ENCODE assay signal across 14 cellular contexts in the genomic region with DNA sequence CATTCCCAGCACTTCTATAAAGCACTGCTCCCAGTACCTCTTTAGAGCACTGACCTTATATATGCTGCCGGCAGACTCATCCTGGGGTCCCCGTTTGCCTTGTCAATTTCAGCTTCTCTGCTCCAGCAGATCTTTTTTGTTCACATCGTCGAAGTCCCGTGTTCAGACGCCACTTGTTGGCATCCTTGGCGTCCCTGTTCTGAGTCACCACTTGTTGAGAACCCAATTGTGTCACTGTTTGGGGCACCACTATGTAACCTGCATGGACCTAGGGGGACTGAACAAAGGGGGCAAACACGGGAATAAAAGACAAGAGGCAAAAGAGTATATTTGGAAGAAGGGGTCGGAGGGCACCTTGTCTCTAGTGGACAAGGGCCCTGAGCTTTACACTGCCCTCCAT. TPM values are rescaled to one million over a fixed set of nuclear protein-coding genes. Genes with fewer than 3 reads are reported as not detected.
DNase-seq lines count a peak whose midpoint lies in the region; ATAC-seq, FAIRE-seq and TF ChIP-seq lines count a peak whose summit lies in the region.
"Had no signal": no experiment of that assay in that cellular context is flagged by ENCODE, and none has a peak within 500 bp of the region (broad histone marks: within the 10 kb centered on the region; RNA-seq: fewer than 3 reads in every experiment).

No MANE protein-coding gene starts in this region.

- peak overlapping the region; percentile 68 for H3K4me3 Mint-ChIP-seq in type B pancreatic cell
- H3K4me3 Mint-ChIP-seq: activated CD8-positive, alpha-beta T cell treated with anti-CD3 and anti-CD28 coated beads for 36 hours had no signal

- CTCF ChIA-PET in H1 (lab: Charles Lee; ENCODE audit: partially characterized antibody), result interaction anchor here (0.6 to 7.3 kb wide), 27 partner anchors 13 to 881 kb away, joined by 3 to 127 read pairs (median 4); a partner anchor contains a TSS

- no peak for ATAC-seq in psoas muscle
- ATAC-seq: activated CD8-positive, alpha-beta T cell treated with anti-CD3 and anti-CD28 coated beads for 36 hours; esophagus mucosa; left cardiac atrium had no signal

- peaks cover 0 to 6% (median 2%) of the 10 kb centered on the region in 4 experiments; a peak in 2 of 8 replicates for H3K36me3 ChIP-seq in H1 (ENCODE audit: control insufficient read depth in 2 of 4, insufficient read depth in 4 of 4, low read length in 3 of 4)
- no peaks in the 10 kb centered on the region for H3K36me3 ChIP-seq in mesenchymal stem cell (ENCODE audit: control insufficient read depth in 1 of 2, insufficient read depth in 2 of 2, low read depth in 1 of 2, low read length in 2 of 2)
- no peaks in the 10 kb centered on the region for H3K36me3 ChIP-seq in psoas muscle (ENCODE audit: insufficient read depth in 1 of 2, low read depth in 1 of 2)
- H3K36me3 ChIP-seq: BE2C, SJCRH30 had no signal

- H3K27ac Mint-ChIP-seq in type B pancreatic cell, result peak overlapping the region; percentile 97
- H3K27ac Mint-ChIP-seq: activated CD8-positive, alpha-beta T cell treated with anti-CD3 and anti-CD28 coated beads for 36 hours had no signal

- no peak for TF ChIP-seq RAD21 in H1 (IDR thresholded peaks at IDR 0.05 in 1 of 2, conservative IDR thresholded peaks at IDR 0.05 in 1 of 2; ENCODE audit: low read depth in 2 of 2, low read length in 2 of 2)

- peak overlapping the region in 2 of 4 experiments; percentile 25 to 30; a peak in 2 of 8 replicates for H3K4me3 ChIP-seq in H1 (ENCODE audit: extremely low read depth in 1 of 4, insufficient read depth in 2 of 4, low read depth in 3 of 4, low read length in 4 of 4)
- H3K4me3 ChIP-seq in mesenchymal stem cell (ENCODE audit: insufficient read depth in 1 of 2, low read depth in 1 of 2, low read length in 2 of 2), result no peak overlapping the region
- H3K4me3 ChIP-seq in psoas muscle, result no peak overlapping the region
- H3K4me3 ChIP-seq: SJCRH30 had no signal

- H2BK5ac ChIP-seq in H1 (ENCODE audit: low read depth, low read length) (peak overlapping the region; percentile 94), mesenchymal stem cell (ENCODE audit: low read depth, low read length, poor library complexity, severe bottlenecking) (no peak overlapping the region)

- H3K4me1 ChIP-seq in H1 (replicated peaks in 1 of 4; ENCODE audit: control insufficient read depth in 3 of 4, insufficient read depth in 4 of 4, low read length in 3 of 4) (peaks cover 6 to 21% (median 16%) of the 10 kb centered on the region in 4 experiments), mesenchymal stem cell (ENCODE audit: control insufficient read depth, insufficient read depth, low read depth, low read length) (peaks cover 8% of the 10 kb centered on the region), psoas muscle (no peaks in the 10 kb centered on the region)
- H3K4me1 ChIP-seq: BE2C, SJCRH30 had no signal

- no peaks in the 10 kb centered on the region for H3K9me3 ChIP-seq in H1 (ENCODE audit: insufficient read depth in 2 of 2, low read depth in 1 of 2, low read length in 1 of 2)
- H3K9me3 ChIP-seq in mesenchymal stem cell (ENCODE audit: control insufficient read depth, low read length), result no peaks in the 10 kb centered on the region
- H3K9me3 ChIP-seq in psoas muscle, result no peaks in the 10 kb centered on the region
- H3K9me3 ChIP-seq: BE2C, SJCRH30 had no signal

- H3K27me3 Mint-ChIP-seq in type B pancreatic cell, result no peaks in the 10 kb centered on the region

- peak overlapping the region; percentile 75; the same call in 1 of the 2 replicates for H2AFZ ChIP-seq in H1 (ENCODE audit: low read length)
- H2AFZ ChIP-seq in mesenchymal stem cell (ENCODE audit: low read depth, low read length), result no peak overlapping the region

- DNase-seq in M059J (ENCODE audit: low read depth) (peak; percentile 57), H1 (ENCODE audit: low read depth in 1 of 2, low spot score in 2 of 2) (no peak), mesenchymal stem cell (no peak), type B pancreatic cell (ENCODE audit: extremely low spot score, unreplicated experiment) (no peak), iPS-NIHi11 (ENCODE audit: low spot score) (no peak), psoas muscle (no peak), T-helper 2 cell (no peak)
- DNase-seq in activated CD4-positive, alpha-beta T cell treated with anti-CD3 and anti-CD28 coated beads, Interleukin-2, amount 50 U/mL, for 48 hours, result no peak
- DNase-seq: activated CD8-positive, alpha-beta T cell treated with anti-CD3 and anti-CD28 coated beads for 36 hours; BE2C; left cardiac atrium; NCI-H146; SJCRH30 had no signal

- peak overlapping the region; percentile 85; the same call in 1 of the 2 replicates for H2BK15ac ChIP-seq in H1 (ENCODE audit: low read length)
- no peak overlapping the region for H2BK15ac ChIP-seq in mesenchymal stem cell (ENCODE audit: low read depth, poor library complexity, severe bottlenecking)

- H4K91ac ChIP-seq in H1 (replicated peaks; ENCODE audit: insufficient read length, low read length) (peak overlapping the region; percentile 39), mesenchymal stem cell (ENCODE audit: low read length) (no peak overlapping the region)

- H3K4ac ChIP-seq in H1 (replicated peaks; ENCODE audit: insufficient read length, low read depth, low read length) (peak overlapping the region; percentile 3), mesenchymal stem cell (ENCODE audit: low read depth in 1 of 2, low read length in 2 of 2) (no peak overlapping the region)

- H2BK120ac ChIP-seq in H1 (replicated peaks; ENCODE audit: low read depth, low read length), result peak overlapping the region; percentile 47
- H2BK120ac ChIP-seq in mesenchymal stem cell (ENCODE audit: low read depth, low read length), result no peak overlapping the region

- peak overlapping the region; percentile 62; the same call in 1 of the 2 replicates for H3K27ac ChIP-seq in H1 (ENCODE audit: low read depth, low read length)
- H3K27ac ChIP-seq in mesenchymal stem cell (ENCODE audit: low read length, poor library complexity, severe bottlenecking), result peak overlapping the region; percentile 36
- H3K27ac ChIP-seq in psoas muscle, result no peak overlapping the region
- H3K27ac ChIP-seq: SJCRH30 had no signal

- peak overlapping the region; percentile 47; the same call in 1 of the 2 replicates for H4K8ac ChIP-seq in H1 (ENCODE audit: extremely low read depth, insufficient read depth, low read length)
- H4K8ac ChIP-seq in mesenchymal stem cell (ENCODE audit: low read length), result no peak overlapping the region

- peak overlapping the region; percentile 29; the same call in 1 of the 2 replicates for H2BK20ac ChIP-seq in H1 (ENCODE audit: low read length)

- H3K23me2 ChIP-seq in H1 (ENCODE audit: low read depth, low read length), result no peaks in the 10 kb centered on the region

- H2BK12ac ChIP-seq in H1 (ENCODE audit: low read depth, low read length), result peak overlapping the region; percentile 94
- no peak overlapping the region for H2BK12ac ChIP-seq in mesenchymal stem cell (ENCODE audit: low read length in 2 of 2)

- H3K14ac ChIP-seq in H1 (ENCODE audit: insufficient read length) (no peak overlapping the region), mesenchymal stem cell (ENCODE audit: low read length in 2 of 2) (no peak overlapping the region)

- no peak overlapping the region for H3K56ac ChIP-seq in H1 (replicated peaks; ENCODE audit: insufficient read length, low read depth, low read length)

- no peaks in the 10 kb centered on the region for H3K27me3 ChIP-seq in H1 (replicated peaks in 1 of 4; ENCODE audit: control insufficient read depth in 3 of 4, extremely low read depth in 1 of 4, insufficient read depth in 3 of 4, low read length in 3 of 4)
- peaks cover 0 to 12% of the 10 kb centered on the region in 2 experiments for H3K27me3 ChIP-seq in mesenchymal stem cell (ENCODE audit: control insufficient read depth in 1 of 2, insufficient read depth in 1 of 2, low read length in 2 of 2)
- H3K27me3 ChIP-seq in psoas muscle (ENCODE audit: insufficient read depth in 3 of 3, low read length in 2 of 3), result peaks cover 0 to 4% (median 2%) of the 10 kb centered on the region in 3 donors
- H3K27me3 ChIP-seq: SJCRH30 had no signal

- H3K9ac ChIP-seq in H1 (replicated peaks in 1 of 4; ENCODE audit: extremely low read depth in 1 of 4, low read depth in 3 of 4, low read length in 3 of 4) (peak overlapping the region in 1 of 4 experiments; percentile 44; a peak in 2 of 7 replicates), mesenchymal stem cell (ENCODE audit: low read length) (no peak overlapping the region)

- H4K5ac ChIP-seq in H1 (ENCODE audit: insufficient read length, low read depth, low read length), result no peak overlapping the region

- H3K79me1 ChIP-seq in H1 (ENCODE audit: low read depth, low read length) (no peaks in the 10 kb centered on the region), mesenchymal stem cell (replicated peaks; ENCODE audit: low read length, poor library complexity, severe bottlenecking) (no peaks in the 10 kb centered on the region)

- H3K23ac ChIP-seq in H1 (ENCODE audit: insufficient read length) (no peak overlapping the region), mesenchymal stem cell (ENCODE audit: low read length in 2 of 2) (peak overlapping the region in 1 of 2 experiments; percentile 79)

- intact Hi-C loops in psoas muscle (cut with DNase I), result no loop called here

- POLR2A ChIA-PET in H1 (lab: Charles Lee; ENCODE audit: partially characterized antibody), result interaction anchor here (0.7 to 5.5 kb wide), 16 partner anchors 10 to 564 kb away, joined by 3 to 58 read pairs (median 5); a partner anchor contains a TSS

- no peaks in the 10 kb centered on the region for H4K20me1 ChIP-seq in H1 (replicated peaks in 1 of 2; ENCODE audit: control insufficient read depth in 1 of 2, insufficient read depth in 2 of 2, low read length in 2 of 2)

- H3K79me2 ChIP-seq in H1 (ENCODE audit: control insufficient read depth in 1 of 2, insufficient read depth in 2 of 2, low read length in 2 of 2), result no peaks in the 10 kb centered on the region

- TF ChIP-seq EP300 in H1 (IDR thresholded peaks at IDR 0.05; ENCODE audit: borderline replicate concordance in 1 of 2, low read depth in 2 of 2, low read length in 2 of 2), result no peak

- FAIRE-seq in H1 (lab: Jason Lieb, UNC), result no peak

- H3K4me2 ChIP-seq in H1 (ENCODE audit: insufficient read depth in 1 of 2, low read depth in 2 of 2, low read length in 2 of 2) (peak overlapping the region; percentile 38 to 84; a peak in 2 of 4 replicates), mesenchymal stem cell (ENCODE audit: low read length, poor library complexity, severe bottlenecking) (peak overlapping the region; percentile 9)

- TF ChIP-seq POLR2A in H1 (IDR thresholded peaks at IDR 0.05; ENCODE audit: control extremely low read depth in 1 of 2, low read depth in 2 of 2, low read length in 2 of 2), result 0 out of 3 replicates have a peak, but pooled peaks of 1 of the 2 experiments have one; percentile 7

- peak overlapping the region; percentile 32; the same call in 1 of the 2 replicates for H2AK5ac ChIP-seq in H1 (ENCODE audit: low read depth, low read length)
- H2AK5ac ChIP-seq in mesenchymal stem cell (ENCODE audit: low read length, severe bottlenecking), result peak overlapping the region; percentile 87

- no peaks in the 10 kb centered on the region for H3K36me3 Mint-ChIP-seq in type B pancreatic cell

- TF ChIP-seq CTCF in H1 (IDR thresholded peaks at IDR 0.05; ENCODE audit: control extremely low read depth in 1 of 3, insufficient read depth in 1 of 3, low read depth in 1 of 3, low read length in 3 of 3) (no peak), type B pancreatic cell (conservative IDR thresholded peaks at IDR 0.05) (no peak), psoas muscle (IDR thresholded peaks at IDR 0.05) (no peak)

- no peak overlapping the region for H3K18ac ChIP-seq in H1 (ENCODE audit: extremely low read depth, low read length)
- H3K18ac ChIP-seq in mesenchymal stem cell (ENCODE audit: low read depth in 1 of 2, low read length in 2 of 2), result no peak overlapping the region

- H3K9me3 Mint-ChIP-seq in type B pancreatic cell, result no peaks in the 10 kb centered on the region
- H3K9me3 Mint-ChIP-seq: activated CD8-positive, alpha-beta T cell treated with anti-CD3 and anti-CD28 coated beads for 36 hours had no signal

- WGBS in H1 (ENCODE audit: extremely low coverage in 1 of 2, insufficient coverage in 1 of 2, insufficient read length in 1 of 2, insufficient replicate concordance in 2 of 2, low coverage in 1 of 2, low lambda C conversion rate in 2 of 2, missing lambda C conversion rate in 1 of 2), 2 experiments, result 73% methylated on average over 9 of the region's 9 CpGs; no CpG with 5 or more reads in 1 of the 2 experiments
- 63% methylated on average over 9 of the region's 9 CpGs for WGBS in mesenchymal stem cell
- WGBS in psoas muscle, 3 donors, result 68 to 75% (median 71%) methylated on average over 9 of the region's 9 CpGs

- peaks cover 26% of the 10 kb centered on the region for H3K4me1 Mint-ChIP-seq in type B pancreatic cell (ENCODE audit: unreplicated experiment)

RNA-seq across cellular contexts. Expression of a gene that starts 25.5 kb away (rescaled TPM):
- total RNA-seq in M059J (2014; rRNA removed; shearing (Covaris generic)), result not detected in 2 replicates
- total RNA-seq in H1 (2021; fragmentation: NEBNext Ultra II Directional; extraction: Animal tissue kit (Norgen Biotek cat#: 25700)), result not detected in 2 replicates
- polyA plus RNA-seq in H1 (2011; rRNA removed) (not detected in 2 replicates), psoas muscle (not detected)
- polyA plus RNA-seq in H1 (2011; cell fraction: cytosol; rRNA removed), result not detected
- not detected for polyA plus RNA-seq in H1 (2011; cell fraction: nucleus; rRNA removed)
- polyA plus RNA-seq in H1 (2012, experiment 1 of 2), result not detected in 4 replicates
- not detected for polyA plus RNA-seq in H1 (2012, experiment 2 of 2)
- polyA plus RNA-seq in H1 (2013, experiment 1 of 2), result not detected
- not detected for polyA plus RNA-seq in H1 (2013, experiment 2 of 2)
- polyA minus RNA-seq in H1 (2011; rRNA and poly(A)+ RNA removed), result 0.41 TPM in 1 of 2 replicates, not detected in the other
- not detected for polyA minus RNA-seq in H1 (2011; cell fraction: cytosol; rRNA and poly(A)+ RNA removed)
- not detected for polyA minus RNA-seq in H1 (2011; cell fraction: nucleus; rRNA and poly(A)+ RNA removed)
- not detected for polyA plus RNA-seq in mesenchymal stem cell (2013, experiment 1 of 2)
- not detected for polyA plus RNA-seq in mesenchymal stem cell (2013, experiment 2 of 2)
- total RNA-seq in type B pancreatic cell (ENCODE audit: low replicate concordance) (not detected in 2 replicates), psoas muscle (not detected)
- total RNA-seq: activated CD8-positive, alpha-beta T cell treated with anti-CD3 and anti-CD28 coated beads for 36 hours; esophagus mucosa; left cardiac atrium; SJCRH30 had no signal

RNA-seq across cellular contexts. Expression of a gene that starts 36.0 kb away (rescaled TPM):
- total RNA-seq in M059J (2014; rRNA removed; shearing (Covaris generic)), result not detected in 2 replicates
- total RNA-seq in H1 (2021; fragmentation: NEBNext Ultra II Directional; extraction: Animal tissue kit (Norgen Biotek cat#: 25700)), result not detected in 2 replicates
- polyA plus RNA-seq in H1 (2011; rRNA removed), result not detected in 2 replicates
- not detected for polyA plus RNA-seq in H1 (2011; cell fraction: cytosol; rRNA removed)
- 0.04 TPM for polyA plus RNA-seq in H1 (2011; cell fraction: nucleus; rRNA removed)
- polyA plus RNA-seq in H1 (2012, experiment 1 of 2), result 0.12 to 0.17 TPM in 2 of 4 replicates, not detected in the others
- polyA plus RNA-seq in H1 (2012, experiment 2 of 2), result not detected
- polyA plus RNA-seq in H1 (2013, experiment 1 of 2), result not detected
- polyA plus RNA-seq in H1 (2013, experiment 2 of 2), result not detected
- polyA minus RNA-seq in H1 (2011; rRNA and poly(A)+ RNA removed), result 0.27 TPM in 1 of 2 replicates, not detected in the other
- polyA minus RNA-seq in H1 (2011; cell fraction: cytosol; rRNA and poly(A)+ RNA removed), result not detected
- polyA minus RNA-seq in H1 (2011; cell fraction: nucleus; rRNA and poly(A)+ RNA removed), result not detected
- polyA plus RNA-seq in mesenchymal stem cell (2013, experiment 1 of 2), result not detected
- polyA plus RNA-seq in mesenchymal stem cell (2013, experiment 2 of 2), result not detected
- not detected in 2 replicates for total RNA-seq in type B pancreatic cell (ENCODE audit: low replicate concordance)
- not detected for total RNA-seq in psoas muscle
- not detected for polyA plus RNA-seq in psoas muscle
- total RNA-seq: activated CD8-positive, alpha-beta T cell treated with anti-CD3 and anti-CD28 coated beads for 36 hours; esophagus mucosa; left cardiac atrium; SJCRH30 had no signal

RNA-seq across cellular contexts. Expression of a gene that starts 59.7 kb away (rescaled TPM):
- total RNA-seq in M059J (2014; rRNA removed; shearing (Covaris generic)), result 0.12 and 2.1 TPM in 2 replicates
- total RNA-seq in H1 (2021; fragmentation: NEBNext Ultra II Directional; extraction: Animal tissue kit (Norgen Biotek cat#: 25700)), result 0.31 and 0.71 TPM in 2 replicates
- polyA plus RNA-seq in H1 (2011; rRNA removed), result 0.16 TPM in 1 of 2 replicates, not detected in the other
- polyA plus RNA-seq in H1 (2011; cell fraction: cytosol; rRNA removed), result 0.13 TPM
- 0.23 TPM for polyA plus RNA-seq in H1 (2011; cell fraction: nucleus; rRNA removed)
- polyA plus RNA-seq in H1 (2012, experiment 1 of 2), result 0.12 to 0.41 TPM (median 0.20 TPM) in 4 replicates
- not detected for polyA plus RNA-seq in H1 (2012, experiment 2 of 2)
- 0.28 TPM for polyA plus RNA-seq in H1 (2013, experiment 1 of 2)
- polyA plus RNA-seq in H1 (2013, experiment 2 of 2), result 0.35 TPM
- 0.27 and 0.44 TPM in 2 replicates for polyA minus RNA-seq in H1 (2011; rRNA and poly(A)+ RNA removed)
- not detected for polyA minus RNA-seq in H1 (2011; cell fraction: cytosol; rRNA and poly(A)+ RNA removed)
- 0.40 TPM for polyA minus RNA-seq in H1 (2011; cell fraction: nucleus; rRNA and poly(A)+ RNA removed)
- polyA plus RNA-seq in mesenchymal stem cell (2013, experiment 1 of 2), result not detected
- polyA plus RNA-seq in mesenchymal stem cell (2013, experiment 2 of 2), result not detected
- 0.24 TPM in 1 of 2 replicates, not detected in the other for total RNA-seq in type B pancreatic cell (ENCODE audit: low replicate concordance)
- not detected for total RNA-seq in psoas muscle
- polyA plus RNA-seq in psoas muscle, result not detected
- total RNA-seq: activated CD8-positive, alpha-beta T cell treated with anti-CD3 and anti-CD28 coated beads for 36 hours; esophagus mucosa; left cardiac atrium; SJCRH30 had no signal
